ENCODE assay signal across 20 cellular contexts in the genomic region with DNA sequence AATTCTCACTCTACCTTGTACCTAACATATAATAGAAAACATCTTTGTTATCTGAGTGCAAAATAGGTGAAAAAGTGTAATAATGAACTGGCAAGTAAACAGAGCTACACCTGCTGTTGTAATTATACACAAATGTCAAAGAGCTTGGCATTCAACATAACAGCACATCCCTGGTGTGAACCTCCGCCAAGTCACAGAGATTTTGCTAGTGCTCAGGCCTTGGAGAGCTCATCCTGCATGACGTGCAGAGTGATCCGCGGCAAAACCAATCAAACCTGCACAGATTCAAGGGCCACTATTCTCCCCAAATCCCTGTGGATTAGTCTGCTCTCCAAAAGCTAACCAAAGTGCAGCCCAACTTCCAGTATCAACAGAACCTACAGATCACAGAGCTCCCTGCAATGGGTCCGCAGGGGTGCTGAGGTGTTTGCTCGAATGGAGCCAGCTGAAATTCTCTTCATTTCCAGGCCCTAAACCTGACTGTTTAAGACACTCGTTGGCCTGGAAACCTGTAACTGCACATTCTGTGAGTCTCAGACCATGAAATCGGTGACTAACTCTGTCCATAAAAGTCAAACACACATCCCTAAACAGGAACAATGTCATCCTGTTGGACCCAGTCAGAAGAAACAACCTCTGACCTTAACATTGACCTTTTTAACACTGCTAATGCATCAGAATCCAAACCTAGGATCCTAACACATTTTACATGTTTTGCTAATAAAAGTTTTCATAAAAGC.
A peak's percentile ranks its signal among the peaks of the same experiment; 100 is the strongest.
DNase-seq lines count a peak whose midpoint lies in the region; ATAC-seq, FAIRE-seq and TF ChIP-seq lines count a peak whose summit lies in the region.
"Had no signal": no experiment of that assay in that cellular context is flagged by ENCODE, and none has a peak within 500 bp of the region (broad histone marks: within the 10 kb centered on the region; RNA-seq: fewer than 3 reads in every experiment).

No MANE protein-coding gene starts in this region.

- CTCF ChIA-PET in activated CD4-positive, alpha-beta memory T cell treated with anti-CD3 and anti-CD28 coated beads for 36 hours (lab: Charles Lee): no interaction called here

- no peak overlapping the region for H3K27ac ChIP-seq in gastrocnemius medialis
- H3K27ac ChIP-seq: RWPE1 had no signal

- H3K36me3 Mint-ChIP-seq in brain: peaks cover 12% of the 10 kb centered on the region
- peaks cover 10% of the 10 kb centered on the region for H3K36me3 Mint-ChIP-seq in progenitor cell of endocrine pancreas (ENCODE audit: insufficient read depth)
- H3K36me3 Mint-ChIP-seq in activated CD4-positive, alpha-beta memory T cell treated with anti-CD3 and anti-CD28 coated beads for 36 hours: no peaks in the 10 kb centered on the region
- H3K36me3 Mint-ChIP-seq: CD4-positive, alpha-beta memory T cell had no signal

- TF ChIP-seq CTCF in brain (conservative IDR thresholded peaks at IDR 0.05): no peak
- no peak for TF ChIP-seq CTCF in progenitor cell of endocrine pancreas (IDR thresholded peaks at IDR 0.05; ENCODE audit: unreplicated experiment)
- no peak for TF ChIP-seq CTCF in gastrocnemius medialis (IDR thresholded peaks at IDR 0.05 in 4 of 5, conservative IDR thresholded peaks at IDR 0.05 in 1 of 5)

- H3K27me3 ChIP-seq in gastrocnemius medialis: no peaks in the 10 kb centered on the region

- DNase-seq in NCI-H187 treated with DMSO at 0.1 percent for 48 hours (lab: John Stamatoyannopoulos, UW): peak; percentile 1
- DNase-seq in NCI-H187 (lab: John Stamatoyannopoulos, UW): no peak
- no peak for DNase-seq in progenitor cell of endocrine pancreas (ENCODE audit: low spot score, unreplicated experiment)
- DNase-seq in DMS79 (lab: John Stamatoyannopoulos, UW): no peak
- no peak for DNase-seq in gastrocnemius medialis
- no peak for DNase-seq in activated CD4-positive, alpha-beta memory T cell treated with anti-CD3 and anti-CD28 coated beads for 36 hours
- DNase-seq: Calu3; CD4-positive, alpha-beta memory T cell; DMS53; HFFc6; KG1; NCI-H1105; NCI-H1930; NCI-H226; NCI-H524 treated with DMSO at 0.1 percent for 48 hours had no signal

- no peaks in the 10 kb centered on the region for H3K9me3 ChIP-seq in gastrocnemius medialis

- no peak for TF ChIP-seq POLR2A in gastrocnemius medialis (IDR thresholded peaks at IDR 0.05)

- POLR2A ChIA-PET in activated CD4-positive, alpha-beta memory T cell treated with anti-CD3 and anti-CD28 coated beads for 36 hours (lab: Charles Lee): no interaction called here

- peaks cover 4% of the 10 kb centered on the region for H3K4me1 Mint-ChIP-seq in brain
- H3K4me1 Mint-ChIP-seq in progenitor cell of endocrine pancreas (ENCODE audit: low read depth): peaks cover 9% of the 10 kb centered on the region
- no peaks in the 10 kb centered on the region for H3K4me1 Mint-ChIP-seq in activated CD4-positive, alpha-beta memory T cell treated with anti-CD3 and anti-CD28 coated beads for 36 hours (ENCODE audit: low read depth)
- H3K4me1 Mint-ChIP-seq: CD4-positive, alpha-beta memory T cell had no signal

- H3K27ac Mint-ChIP-seq in brain (peak overlapping the region in 3 of 5 experiments; percentile 15 to 28 (median 20)), progenitor cell of endocrine pancreas (peak overlapping the region; percentile 54)
- H3K27ac Mint-ChIP-seq in activated CD4-positive, alpha-beta memory T cell treated with anti-CD3 and anti-CD28 coated beads for 36 hours: no peak overlapping the region
- H3K27ac Mint-ChIP-seq: CD4-positive, alpha-beta memory T cell; HFFc6 had no signal

- FAIRE-seq in islet of Langerhans (lab: Jason Lieb, UNC): peak; percentile 80
- FAIRE-seq: H54, HepG2 had no signal

- H3K4me1 ChIP-seq in gastrocnemius medialis: no peaks in the 10 kb centered on the region

- H3K4me3 Mint-ChIP-seq in brain (no peak overlapping the region), progenitor cell of endocrine pancreas (ENCODE audit: low read depth) (no peak overlapping the region)
- H3K4me3 Mint-ChIP-seq in activated CD4-positive, alpha-beta memory T cell treated with anti-CD3 and anti-CD28 coated beads for 36 hours: no peak overlapping the region
- H3K4me3 Mint-ChIP-seq: CD4-positive, alpha-beta memory T cell; HFFc6 had no signal

- in situ Hi-C loops in gastrocnemius medialis (cut with MboI; ENCODE audit: low sequenced_read_pairs in 4 of 4): loop anchor here in 1 of 4 donors (25.0 kb wide), 1 partner anchor 105 kb away; a partner anchor contains a TSS

- H3K4me3 ChIP-seq in gastrocnemius medialis: no peak overlapping the region

- no peaks in the 10 kb centered on the region for H3K27me3 Mint-ChIP-seq in brain
- H3K27me3 Mint-ChIP-seq in progenitor cell of endocrine pancreas: no peaks in the 10 kb centered on the region
- H3K27me3 Mint-ChIP-seq in activated CD4-positive, alpha-beta memory T cell treated with anti-CD3 and anti-CD28 coated beads for 36 hours: peaks cover 3% of the 10 kb centered on the region

- H3K9me3 Mint-ChIP-seq in brain (no peaks in the 10 kb centered on the region), progenitor cell of endocrine pancreas (ENCODE audit: low read depth) (no peaks in the 10 kb centered on the region)
- H3K9me3 Mint-ChIP-seq in activated CD4-positive, alpha-beta memory T cell treated with anti-CD3 and anti-CD28 coated beads for 36 hours: no peaks in the 10 kb centered on the region
- H3K9me3 Mint-ChIP-seq: CD4-positive, alpha-beta memory T cell had no signal

- H3K36me3 ChIP-seq in gastrocnemius medialis: no peaks in the 10 kb centered on the region

- ATAC-seq in gastrocnemius medialis: no peak
- ATAC-seq: HepG2 had no signal

- intact Hi-C loops in gastrocnemius medialis (cut with DNase I; ENCODE audit: low total_unique reads): no loop called here
- intact Hi-C loops in activated CD4-positive, alpha-beta memory T cell treated with anti-CD3 and anti-CD28 coated beads for 36 hours (cut with micrococcal nuclease): no loop called here
